ENCODE assay signal across 1 cellular context in genomic region chr1:57400041-57400440, GRCh38.
A peak's percentile ranks its signal among the peaks of the same experiment; 100 is the strongest.
TF ChIP-seq lines count a peak whose summit lies in the region.

No MANE protein-coding gene starts in this region.

TF ChIP-seq in HepG2, 621 proteins besides CTCF, POLR2A, EP300 and RAD21 (continues in another document):
- TF ChIP-seq, protein P1, sequence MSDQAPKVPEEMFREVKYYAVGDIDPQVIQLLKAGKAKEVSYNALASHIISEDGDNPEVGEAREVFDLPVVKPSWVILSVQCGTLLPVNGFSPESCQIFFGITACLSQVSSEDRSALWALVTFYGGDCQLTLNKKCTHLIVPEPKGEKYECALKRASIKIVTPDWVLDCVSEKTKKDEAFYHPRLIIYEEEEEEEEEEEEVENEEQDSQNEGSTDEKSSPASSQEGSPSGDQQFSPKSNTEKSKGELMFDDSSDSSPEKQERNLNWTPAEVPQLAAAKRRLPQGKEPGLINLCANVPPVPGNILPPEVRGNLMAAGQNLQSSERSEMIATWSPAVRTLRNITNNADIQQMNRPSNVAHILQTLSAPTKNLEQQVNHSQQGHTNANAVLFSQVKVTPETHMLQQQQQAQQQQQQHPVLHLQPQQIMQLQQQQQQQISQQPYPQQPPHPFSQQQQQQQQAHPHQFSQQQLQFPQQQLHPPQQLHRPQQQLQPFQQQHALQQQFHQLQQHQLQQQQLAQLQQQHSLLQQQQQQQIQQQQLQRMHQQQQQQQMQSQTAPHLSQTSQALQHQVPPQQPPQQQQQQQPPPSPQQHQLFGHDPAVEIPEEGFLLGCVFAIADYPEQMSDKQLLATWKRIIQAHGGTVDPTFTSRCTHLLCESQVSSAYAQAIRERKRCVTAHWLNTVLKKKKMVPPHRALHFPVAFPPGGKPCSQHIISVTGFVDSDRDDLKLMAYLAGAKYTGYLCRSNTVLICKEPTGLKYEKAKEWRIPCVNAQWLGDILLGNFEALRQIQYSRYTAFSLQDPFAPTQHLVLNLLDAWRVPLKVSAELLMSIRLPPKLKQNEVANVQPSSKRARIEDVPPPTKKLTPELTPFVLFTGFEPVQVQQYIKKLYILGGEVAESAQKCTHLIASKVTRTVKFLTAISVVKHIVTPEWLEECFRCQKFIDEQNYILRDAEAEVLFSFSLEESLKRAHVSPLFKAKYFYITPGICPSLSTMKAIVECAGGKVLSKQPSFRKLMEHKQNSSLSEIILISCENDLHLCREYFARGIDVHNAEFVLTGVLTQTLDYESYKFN (CRISPR knock-in tag; conservative IDR thresholded peaks at IDR 0.05), result peak; percentile 52
- no peak for TF ChIP-seq DBP (CRISPR knock-in tag; IDR thresholded peaks at IDR 0.05; ENCODE audit: not compliant biosample characterization)
- TF ChIP-seq, protein P2, sequence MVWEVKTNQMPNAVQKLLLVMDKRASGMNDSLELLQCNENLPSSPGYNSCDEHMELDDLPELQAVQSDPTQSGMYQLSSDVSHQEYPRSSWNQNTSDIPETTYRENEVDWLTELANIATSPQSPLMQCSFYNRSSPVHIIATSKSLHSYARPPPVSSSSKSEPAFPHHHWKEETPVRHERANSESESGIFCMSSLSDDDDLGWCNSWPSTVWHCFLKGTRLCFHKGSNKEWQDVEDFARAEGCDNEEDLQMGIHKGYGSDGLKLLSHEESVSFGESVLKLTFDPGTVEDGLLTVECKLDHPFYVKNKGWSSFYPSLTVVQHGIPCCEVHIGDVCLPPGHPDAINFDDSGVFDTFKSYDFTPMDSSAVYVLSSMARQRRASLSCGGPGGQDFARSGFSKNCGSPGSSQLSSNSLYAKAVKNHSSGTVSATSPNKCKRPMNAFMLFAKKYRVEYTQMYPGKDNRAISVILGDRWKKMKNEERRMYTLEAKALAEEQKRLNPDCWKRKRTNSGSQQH (CRISPR knock-in tag; IDR thresholded peaks at IDR 0.05; ENCODE audit: low read depth), result 0 out of 2 replicates have a peak, but pooled peaks have one; percentile 25
- TF ChIP-seq, protein P3, sequence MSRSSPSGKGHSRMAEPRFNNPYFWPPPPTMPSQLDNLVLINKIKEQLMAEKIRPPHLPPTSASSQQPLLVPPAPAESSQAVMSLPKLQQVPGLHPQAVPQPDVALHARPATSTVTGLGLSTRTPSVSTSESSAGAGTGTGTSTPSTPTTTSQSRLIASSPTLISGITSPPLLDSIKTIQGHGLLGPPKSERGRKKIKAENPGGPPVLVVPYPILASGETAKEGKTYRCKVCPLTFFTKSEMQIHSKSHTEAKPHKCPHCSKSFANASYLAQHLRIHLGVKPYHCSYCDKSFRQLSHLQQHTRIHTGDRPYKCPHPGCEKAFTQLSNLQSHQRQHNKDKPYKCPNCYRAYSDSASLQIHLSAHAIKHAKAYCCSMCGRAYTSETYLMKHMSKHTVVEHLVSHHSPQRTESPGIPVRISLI (CRISPR knock-in tag; IDR thresholded peaks at IDR 0.05; ENCODE audit: borderline replicate concordance), result peak; percentile 92
- TF ChIP-seq HMG20A (CRISPR knock-in tag; IDR thresholded peaks at IDR 0.05; ENCODE audit: borderline replicate concordance), result 0 out of 2 replicates have a peak, but pooled peaks have one; percentile 16
- no peak for TF ChIP-seq ZNF768 (CRISPR knock-in tag; IDR thresholded peaks at IDR 0.05)
- no peak for TF ChIP-seq RFX5 (IDR thresholded peaks at IDR 0.05; ENCODE audit: low read depth, low read length)
- TF ChIP-seq KAT7 (CRISPR knock-in tag; IDR thresholded peaks at IDR 0.05; ENCODE audit: borderline replicate concordance), result no peak
- no peak for TF ChIP-seq ZNF33A (CRISPR knock-in tag; IDR thresholded peaks at IDR 0.05; ENCODE audit: borderline replicate concordance)
- TF ChIP-seq STAT6 (CRISPR knock-in tag; IDR thresholded peaks at IDR 0.05; ENCODE audit: borderline replicate concordance), result no peak
- peak; percentile 96 for TF ChIP-seq ONECUT2 (CRISPR knock-in tag; IDR thresholded peaks at IDR 0.05)
- TF ChIP-seq FOXJ3 (CRISPR knock-in tag; IDR thresholded peaks at IDR 0.05; ENCODE audit: borderline replicate concordance), result 0 out of 2 replicates have a peak, but pooled peaks have one; percentile 15
- TF ChIP-seq, protein P4, sequence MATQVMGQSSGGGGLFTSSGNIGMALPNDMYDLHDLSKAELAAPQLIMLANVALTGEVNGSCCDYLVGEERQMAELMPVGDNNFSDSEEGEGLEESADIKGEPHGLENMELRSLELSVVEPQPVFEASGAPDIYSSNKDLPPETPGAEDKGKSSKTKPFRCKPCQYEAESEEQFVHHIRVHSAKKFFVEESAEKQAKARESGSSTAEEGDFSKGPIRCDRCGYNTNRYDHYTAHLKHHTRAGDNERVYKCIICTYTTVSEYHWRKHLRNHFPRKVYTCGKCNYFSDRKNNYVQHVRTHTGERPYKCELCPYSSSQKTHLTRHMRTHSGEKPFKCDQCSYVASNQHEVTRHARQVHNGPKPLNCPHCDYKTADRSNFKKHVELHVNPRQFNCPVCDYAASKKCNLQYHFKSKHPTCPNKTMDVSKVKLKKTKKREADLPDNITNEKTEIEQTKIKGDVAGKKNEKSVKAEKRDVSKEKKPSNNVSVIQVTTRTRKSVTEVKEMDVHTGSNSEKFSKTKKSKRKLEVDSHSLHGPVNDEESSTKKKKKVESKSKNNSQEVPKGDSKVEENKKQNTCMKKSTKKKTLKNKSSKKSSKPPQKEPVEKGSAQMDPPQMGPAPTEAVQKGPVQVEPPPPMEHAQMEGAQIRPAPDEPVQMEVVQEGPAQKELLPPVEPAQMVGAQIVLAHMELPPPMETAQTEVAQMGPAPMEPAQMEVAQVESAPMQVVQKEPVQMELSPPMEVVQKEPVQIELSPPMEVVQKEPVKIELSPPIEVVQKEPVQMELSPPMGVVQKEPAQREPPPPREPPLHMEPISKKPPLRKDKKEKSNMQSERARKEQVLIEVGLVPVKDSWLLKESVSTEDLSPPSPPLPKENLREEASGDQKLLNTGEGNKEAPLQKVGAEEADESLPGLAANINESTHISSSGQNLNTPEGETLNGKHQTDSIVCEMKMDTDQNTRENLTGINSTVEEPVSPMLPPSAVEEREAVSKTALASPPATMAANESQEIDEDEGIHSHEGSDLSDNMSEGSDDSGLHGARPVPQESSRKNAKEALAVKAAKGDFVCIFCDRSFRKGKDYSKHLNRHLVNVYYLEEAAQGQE (IDR thresholded peaks at IDR 0.05; ENCODE audit: borderline replicate concordance in 1 of 2, low read depth in 1 of 2, low read length in 2 of 2), result no peak
- no peak for TF ChIP-seq ZNF274 (CRISPR knock-in tag; IDR thresholded peaks at IDR 0.05)
- peak; percentile 47; the same call in 1 of the 2 replicates for TF ChIP-seq EHMT2 (IDR thresholded peaks at IDR 0.05; ENCODE audit: borderline replicate concordance, low read depth, low read length)
- TF ChIP-seq, protein P5, sequence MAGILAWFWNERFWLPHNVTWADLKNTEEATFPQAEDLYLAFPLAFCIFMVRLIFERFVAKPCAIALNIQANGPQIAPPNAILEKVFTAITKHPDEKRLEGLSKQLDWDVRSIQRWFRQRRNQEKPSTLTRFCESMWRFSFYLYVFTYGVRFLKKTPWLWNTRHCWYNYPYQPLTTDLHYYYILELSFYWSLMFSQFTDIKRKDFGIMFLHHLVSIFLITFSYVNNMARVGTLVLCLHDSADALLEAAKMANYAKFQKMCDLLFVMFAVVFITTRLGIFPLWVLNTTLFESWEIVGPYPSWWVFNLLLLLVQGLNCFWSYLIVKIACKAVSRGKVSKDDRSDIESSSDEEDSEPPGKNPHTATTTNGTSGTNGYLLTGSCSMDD (CRISPR knock-in tag; IDR thresholded peaks at IDR 0.05), result no peak
- TF ChIP-seq ARID3A (IDR thresholded peaks at IDR 0.05; ENCODE audit: low read depth, low read length), result peak; percentile 9; the same call in 1 of the 2 replicates
- no peak for TF ChIP-seq ZNF703 (CRISPR knock-in tag; IDR thresholded peaks at IDR 0.05; ENCODE audit: borderline replicate concordance)
- TF ChIP-seq, protein P6, sequence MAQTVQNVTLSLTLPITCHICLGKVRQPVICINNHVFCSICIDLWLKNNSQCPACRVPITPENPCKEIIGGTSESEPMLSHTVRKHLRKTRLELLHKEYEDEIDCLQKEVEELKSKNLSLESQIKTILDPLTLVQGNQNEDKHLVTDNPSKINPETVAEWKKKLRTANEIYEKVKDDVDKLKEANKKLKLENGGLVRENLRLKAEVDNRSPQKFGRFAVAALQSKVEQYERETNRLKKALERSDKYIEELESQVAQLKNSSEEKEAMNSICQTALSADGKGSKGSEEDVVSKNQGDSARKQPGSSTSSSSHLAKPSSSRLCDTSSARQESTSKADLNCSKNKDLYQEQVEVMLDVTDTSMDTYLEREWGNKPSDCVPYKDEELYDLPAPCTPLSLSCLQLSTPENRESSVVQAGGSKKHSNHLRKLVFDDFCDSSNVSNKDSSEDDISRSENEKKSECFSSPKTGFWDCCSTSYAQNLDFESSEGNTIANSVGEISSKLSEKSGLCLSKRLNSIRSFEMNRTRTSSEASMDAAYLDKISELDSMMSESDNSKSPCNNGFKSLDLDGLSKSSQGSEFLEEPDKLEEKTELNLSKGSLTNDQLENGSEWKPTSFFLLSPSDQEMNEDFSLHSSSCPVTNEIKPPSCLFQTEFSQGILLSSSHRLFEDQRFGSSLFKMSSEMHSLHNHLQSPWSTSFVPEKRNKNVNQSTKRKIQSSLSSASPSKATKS (CRISPR knock-in tag; IDR thresholded peaks at IDR 0.05), result no peak
- TF ChIP-seq CREB1 (IDR thresholded peaks at IDR 0.05), result no peak
- TF ChIP-seq CREB1 (CRISPR knock-in tag; IDR thresholded peaks at IDR 0.05), result peak; percentile 35; the same call in 1 of the 2 replicates
- TF ChIP-seq SNAPC5 (CRISPR knock-in tag; IDR thresholded peaks at IDR 0.05; ENCODE audit: borderline replicate concordance), result no peak
- TF ChIP-seq SMAD1 (CRISPR knock-in tag; IDR thresholded peaks at IDR 0.05; ENCODE audit: borderline replicate concordance, low read depth), result no peak
- no peak for TF ChIP-seq ZSCAN22 (CRISPR knock-in tag; IDR thresholded peaks at IDR 0.05)
- TF ChIP-seq SETDB1 (CRISPR knock-in tag; IDR thresholded peaks at IDR 0.05; ENCODE audit: borderline replicate concordance), result no peak
- TF ChIP-seq, protein P7, sequence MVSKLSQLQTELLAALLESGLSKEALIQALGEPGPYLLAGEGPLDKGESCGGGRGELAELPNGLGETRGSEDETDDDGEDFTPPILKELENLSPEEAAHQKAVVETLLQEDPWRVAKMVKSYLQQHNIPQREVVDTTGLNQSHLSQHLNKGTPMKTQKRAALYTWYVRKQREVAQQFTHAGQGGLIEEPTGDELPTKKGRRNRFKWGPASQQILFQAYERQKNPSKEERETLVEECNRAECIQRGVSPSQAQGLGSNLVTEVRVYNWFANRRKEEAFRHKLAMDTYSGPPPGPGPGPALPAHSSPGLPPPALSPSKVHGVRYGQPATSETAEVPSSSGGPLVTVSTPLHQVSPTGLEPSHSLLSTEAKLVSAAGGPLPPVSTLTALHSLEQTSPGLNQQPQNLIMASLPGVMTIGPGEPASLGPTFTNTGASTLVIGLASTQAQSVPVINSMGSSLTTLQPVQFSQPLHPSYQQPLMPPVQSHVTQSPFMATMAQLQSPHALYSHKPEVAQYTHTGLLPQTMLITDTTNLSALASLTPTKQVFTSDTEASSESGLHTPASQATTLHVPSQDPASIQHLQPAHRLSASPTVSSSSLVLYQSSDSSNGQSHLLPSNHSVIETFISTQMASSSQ (IDR thresholded peaks at IDR 0.05; ENCODE audit: low read depth), result peak; percentile 98
- TF ChIP-seq, protein P7 (CRISPR knock-in tag; IDR thresholded peaks at IDR 0.05; ENCODE audit: borderline replicate concordance), result peak; percentile 94
- TF ChIP-seq ZNF510 (CRISPR knock-in tag; IDR thresholded peaks at IDR 0.05; ENCODE audit: low read depth), result no peak
- TF ChIP-seq NKX3-1 (CRISPR knock-in tag; IDR thresholded peaks at IDR 0.05), result no peak
- TF ChIP-seq CEBPG (CRISPR knock-in tag; IDR thresholded peaks at IDR 0.05), result peak; percentile 26; the same call in 1 of the 2 replicates
- no peak for TF ChIP-seq ZBTB20 (CRISPR knock-in tag; IDR thresholded peaks at IDR 0.05; ENCODE audit: borderline replicate concordance, low read depth)
